ENCODE assay signal across 30 cellular contexts in the genomic region with DNA sequence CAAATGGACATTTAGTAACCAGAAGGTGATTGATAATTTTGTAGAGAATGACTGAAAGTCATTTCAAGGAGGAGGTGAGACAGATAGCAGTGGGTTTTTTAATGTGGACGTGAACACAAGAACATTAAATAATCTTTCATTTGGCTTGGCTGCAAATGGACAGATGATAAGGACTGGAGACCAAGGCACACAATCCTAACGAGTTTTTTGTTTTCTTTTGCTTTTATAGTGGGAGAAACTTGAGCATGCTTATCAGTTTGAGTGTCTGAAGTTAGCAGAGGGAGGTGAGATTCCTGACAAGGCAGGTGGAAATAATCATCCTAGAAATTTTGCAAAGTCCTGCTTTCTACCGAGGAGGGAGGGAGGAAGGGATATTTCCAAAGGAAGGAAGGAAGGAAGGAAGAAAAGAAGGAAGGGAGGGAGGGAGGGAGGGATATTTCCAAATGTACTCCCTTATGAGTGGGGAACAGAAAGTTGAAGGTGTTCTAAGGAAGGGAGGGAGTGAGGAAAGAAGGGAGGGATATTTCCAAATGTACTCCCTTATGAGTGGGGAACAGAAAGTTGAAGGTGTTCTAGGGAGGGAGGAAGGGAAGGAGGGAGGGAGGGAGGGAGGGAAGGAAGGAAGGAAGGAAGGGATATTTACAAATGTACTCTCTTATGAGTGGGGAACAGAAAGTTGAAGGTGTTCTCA.
"Had no signal": no experiment of that assay in that cellular context is flagged by ENCODE, and none has a peak within 500 bp of the region (broad histone marks: within the 10 kb centered on the region; RNA-seq: fewer than 3 reads in every experiment).

No MANE protein-coding gene starts in this region.

- H3K27ac Mint-ChIP-seq: immature natural killer cell; naive thymus-derived CD4-positive, alpha-beta T cell; natural killer cell treated with Interleukin-12 subunit alpha and Interleukin-12 subunit beta and Interleukin-15 and Interleukin-18, amount 100 ng/mL, for 72 hours; stimulated activated naive B cell treated with anti-CD40 and anti-IgM and Interleukin-4, amounts not matched to agents 10 μg/mL and 1 μg/mL and 100 μg/mL, for 72 hours had no signal

- H3K27me3 Mint-ChIP-seq: natural killer cell treated with Interleukin-12 subunit alpha and Interleukin-12 subunit beta and Interleukin-15 and Interleukin-18, amount 100 ng/mL, for 72 hours; stimulated activated naive B cell treated with anti-CD40 and anti-IgM and Interleukin-4, amounts not matched to agents 10 μg/mL and 1 μg/mL and 100 μg/mL, for 72 hours had no signal

- ATAC-seq: left colon; mucosa of descending colon; naive thymus-derived CD4-positive, alpha-beta T cell; natural killer cell treated with Interleukin-12 subunit alpha and Interleukin-12 subunit beta and Interleukin-15 and Interleukin-18, amount 100 ng/mL, for 72 hours; right cardiac atrium; sciatic nerve; stimulated activated naive B cell treated with anti-CD40 and anti-IgM and Interleukin-4, amounts not matched to agents 10 μg/mL and 1 μg/mL and 100 μg/mL, for 72 hours; stimulated activated naive CD8-positive, alpha-beta T cell treated with anti-CD3 and anti-CD28 coated beads, Interleukin-15, Interleukin-2, amounts not matched to agents 100 U/mL and 50 U/mL, for 24 hours had no signal

- H3K4me3 ChIP-seq: left ventricle myocardium inferior, lung, mucosa of descending colon, ovary, prostate gland, skin epidermis, stomach, testis, thyroid gland, transverse colon, upper lobe of left lung, vagina had no signal

- H3K9me3 ChIP-seq: mucosa of descending colon, ovary, prostate gland, stomach, testis, thyroid gland, transverse colon, upper lobe of left lung, vagina had no signal

- H3K27me3 ChIP-seq: ovary, stomach, testis, thyroid gland, transverse colon, upper lobe of left lung, vagina had no signal

- H3K9me3 Mint-ChIP-seq: immature natural killer cell had no signal

- H3K4me3 Mint-ChIP-seq: immature natural killer cell; naive thymus-derived CD4-positive, alpha-beta T cell; natural killer cell treated with Interleukin-12 subunit alpha and Interleukin-12 subunit beta and Interleukin-15 and Interleukin-18, amount 100 ng/mL, for 72 hours; stimulated activated naive B cell treated with anti-CD40 and anti-IgM and Interleukin-4, amounts not matched to agents 10 μg/mL and 1 μg/mL and 100 μg/mL, for 72 hours had no signal

- H3K4me1 ChIP-seq: prostate gland had no signal

- H3K4me1 Mint-ChIP-seq: immature natural killer cell; naive thymus-derived CD4-positive, alpha-beta T cell; stimulated activated naive B cell treated with anti-CD40 and anti-IgM and Interleukin-4, amounts not matched to agents 10 μg/mL and 1 μg/mL and 100 μg/mL, for 72 hours had no signal

- H3K36me3 Mint-ChIP-seq: natural killer cell treated with Interleukin-12 subunit alpha and Interleukin-12 subunit beta and Interleukin-15 and Interleukin-18, amount 100 ng/mL, for 72 hours; stimulated activated naive B cell treated with anti-CD40 and anti-IgM and Interleukin-4, amounts not matched to agents 10 μg/mL and 1 μg/mL and 100 μg/mL, for 72 hours had no signal

- DNase-seq: hypothalamus; immature natural killer cell; kidney; left colon; left ventricle myocardium inferior; mesendoderm; midbrain; mucosa of descending colon; naive thymus-derived CD4-positive, alpha-beta T cell; ovary; posterior cingulate gyrus; retina; stimulated activated CD4-positive, alpha-beta T cell treated with anti-CD3 and anti-CD28 coated beads, Interleukin-12 subunit alpha, Interleukin-12 subunit beta, amount 100 ng/mL, for 4 hours; stimulated activated CD4-positive, alpha-beta T cell treated with anti-CD3 and anti-CD28 coated beads, Interleukin-15, amount 100 ng/mL, for 24 hours; stimulated activated CD4-positive, alpha-beta T cell treated with anti-CD3 and anti-CD28 coated beads, Interleukin-2, amount 100 ng/mL, for 24 hours; stimulated activated CD4-positive, alpha-beta T cell treated with anti-CD3 and anti-CD28 coated beads, Interleukin-4, amount 100 ng/mL, for 1 hour; stimulated activated naive B cell treated with anti-CD40 and anti-IgM and Interleukin-4, amounts not matched to agents 10 μg/mL and 1 μg/mL and 100 μg/mL, for 72 hours; stimulated activated naive CD8-positive, alpha-beta T cell treated with anti-CD3 and anti-CD28 coated beads, Interleukin-15, Interleukin-2, amounts not matched to agents 100 U/mL and 50 U/mL, for 24 hours; stomach; testis; thyroid gland; transverse colon; upper lobe of left lung had no signal

- H3K27ac ChIP-seq: left ventricle myocardium inferior, ovary, prostate gland, skin epidermis, stomach, thyroid gland, transverse colon, upper lobe of left lung, vagina had no signal

- H3K36me3 ChIP-seq: left ventricle myocardium inferior, ovary, prostate gland, stomach, thyroid gland, transverse colon, vagina had no signal
